5 cellular contexts compared by ENCODE assay signal in the genomic region with DNA sequence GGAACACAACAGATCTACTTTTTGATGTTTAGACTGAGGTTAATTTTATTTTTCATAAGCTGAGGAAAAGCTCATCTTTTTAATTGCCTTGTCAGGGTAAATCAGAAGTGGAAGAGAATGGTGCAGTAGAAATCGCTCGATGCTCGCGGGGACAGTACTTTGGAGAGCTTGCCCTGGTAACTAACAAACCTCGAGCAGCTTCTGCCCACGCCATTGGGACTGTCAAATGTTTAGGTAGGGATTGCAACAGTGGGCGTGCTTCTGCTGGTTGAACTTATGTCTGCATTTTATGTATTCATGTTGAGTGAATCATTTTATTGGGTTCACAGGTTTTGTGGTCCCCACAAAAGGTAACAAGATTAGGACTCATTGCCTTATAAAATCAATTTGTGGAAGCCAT.
"Had no signal": no experiment of that assay in that cellular context is flagged by ENCODE, and none has a peak within 500 bp of the region (broad histone marks: within the 10 kb centered on the region; RNA-seq: fewer than 3 reads in every experiment).

No MANE protein-coding gene starts in this region.

- H3K9me3 Mint-ChIP-seq: GM23338, H9 had no signal

- H3K4me3 ChIP-seq: GM23338, K562 had no signal

- H3K4me3 Mint-ChIP-seq: GM23338, H9 had no signal

- H3K4me2 ChIP-seq: GM23338 had no signal

- DNase-seq: H9, HCEC 1CT, IMR-90 had no signal

- H3K4me1 Mint-ChIP-seq: GM23338 had no signal

- H2AFZ ChIP-seq: GM23338 had no signal

- ATAC-seq: GM23338, K562 had no signal

- H3K27ac Mint-ChIP-seq: GM23338, H9 had no signal
